In the genomic region with DNA sequence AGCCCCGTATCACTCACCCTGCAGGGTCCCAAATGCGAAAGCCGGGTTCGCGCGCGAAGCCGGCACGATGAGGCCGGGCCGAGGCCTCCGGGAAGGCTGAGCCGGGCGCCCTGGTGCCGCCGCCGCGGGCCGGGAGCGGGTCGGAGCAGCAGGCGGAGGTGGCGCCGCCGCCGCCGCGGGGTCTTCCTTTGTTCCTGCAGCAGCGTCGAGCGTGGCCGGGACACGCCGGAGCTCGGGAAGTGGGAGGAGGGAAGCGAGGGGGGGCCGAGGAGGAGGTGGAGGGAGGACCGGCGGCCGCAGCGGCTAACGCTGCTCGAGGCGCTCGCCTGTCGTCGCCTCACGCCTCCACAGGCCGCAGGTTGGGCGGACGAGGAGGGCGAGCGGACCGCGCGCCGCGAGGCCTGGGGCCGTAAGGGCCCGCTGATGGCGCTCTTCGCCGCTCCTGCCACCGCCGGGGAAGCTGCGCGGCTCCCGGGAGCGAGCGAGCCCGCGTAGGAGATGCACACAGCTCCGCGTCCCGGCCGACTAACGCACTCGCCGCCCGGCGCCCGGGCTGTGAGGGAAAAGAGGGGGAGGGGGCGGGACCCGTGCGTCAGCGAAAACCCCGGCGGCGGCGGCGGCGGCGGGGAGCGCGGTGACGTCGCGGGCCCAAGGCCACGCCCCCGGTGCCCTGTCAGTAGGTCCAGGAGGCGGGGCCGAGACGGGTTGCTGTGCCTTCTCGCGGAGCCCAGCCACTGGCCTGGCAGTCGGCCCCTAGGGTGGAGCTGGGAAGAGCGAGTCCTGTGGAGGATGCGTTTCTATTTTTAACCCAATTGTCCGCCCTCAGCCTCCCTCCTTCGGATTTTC, we compare ENCODE assay signal across 8 cellular contexts. TPM values are rescaled to one million over a fixed set of nuclear protein-coding genes. Genes with fewer than 3 reads are reported as not detected.
A peak's percentile ranks its signal among the peaks of the same experiment; 100 is the strongest.
DNase-seq lines count a peak whose midpoint lies in the region; ATAC-seq, FAIRE-seq and TF ChIP-seq lines count a peak whose summit lies in the region.

Gene ZFAND5, minus strand, starts transcription at position 530 of the 846 bp plus-strand sequence. CDS start 4,430 bp downstream, outside the sequence.

- H3K36me3 ChIP-seq in left ventricle myocardium inferior = peaks cover 9% of the 10 kb centered on the region

- no peaks in the 10 kb centered on the region for H3K27me3 ChIP-seq in left ventricle myocardium inferior (ENCODE audit: low read depth)

- TF ChIP-seq CTCF in left ventricle myocardium inferior (IDR thresholded peaks at IDR 0.05; ENCODE audit: borderline replicate concordance) (no peak), progenitor cell of endocrine pancreas (IDR thresholded peaks at IDR 0.05; ENCODE audit: unreplicated experiment) (peak; percentile 8)

- H3K9me3 Mint-ChIP-seq in progenitor cell of endocrine pancreas (ENCODE audit: low read depth) = no peaks in the 10 kb centered on the region

- peaks cover 36% of the 10 kb centered on the region for H3K4me1 Mint-ChIP-seq in progenitor cell of endocrine pancreas (ENCODE audit: low read depth)

- H3K4me3 Mint-ChIP-seq in progenitor cell of endocrine pancreas (ENCODE audit: low read depth) = peak within 1 kb of the TSS; percentile 89

- intact Hi-C loops in T-helper 1 cell treated with Interleukin-12 subunit alpha and Interleukin-12 subunit beta and Interleukin-4 antibody, amounts not matched to agents 30 ng/mL and 1 ng/mL, for 36 hours (cut with micrococcal nuclease) = loop anchor here (1.0 to 10.0 kb wide), 16 partner anchors 23 to 1950 kb away; partner anchors contain the start of genes ABHD17B, ANXA1, C9orf85 and CEMIP2
- intact Hi-C loops in left ventricle myocardium inferior (cut with micrococcal nuclease) = loop anchor here (10.0 kb wide), 1 partner anchor 210 kb away; no protein-coding TSS in a partner anchor

- H3K4me3 ChIP-seq in left ventricle myocardium inferior = peak within 1 kb of the TSS; percentile 86

- H3K27ac Mint-ChIP-seq in progenitor cell of endocrine pancreas = peak within 1 kb of the TSS; percentile 98

- TF ChIP-seq POLR2A in GM12892 (IDR thresholded peaks at IDR 0.05; ENCODE audit: low read depth, low read length) = peak; percentile 99

- H3K9me3 ChIP-seq in left ventricle myocardium inferior (replicated peaks) = no peaks in the 10 kb centered on the region

- no peaks in the 10 kb centered on the region for H3K27me3 Mint-ChIP-seq in progenitor cell of endocrine pancreas

- H3K36me3 Mint-ChIP-seq in progenitor cell of endocrine pancreas (ENCODE audit: insufficient read depth) = peaks cover 12% of the 10 kb centered on the region

- peaks cover 59% of the 10 kb centered on the region for H3K4me1 ChIP-seq in left ventricle myocardium inferior

- peak within 1 kb of the TSS; percentile 100 for H3K27ac ChIP-seq in left ventricle myocardium inferior (replicated peaks)

- peak; percentile 85 for DNase-seq in GM12892 (ENCODE audit: insufficient read length)
- peak; percentile 83 for DNase-seq in NCI-H1436 treated with DMSO at 0.1 percent for 48 hours (lab: John Stamatoyannopoulos, UW)
- DNase-seq in amniotic stem cell (lab: John Stamatoyannopoulos, UW) = peak; percentile 96
- peak; percentile 99 for DNase-seq in left ventricle myocardium inferior
- DNase-seq in progenitor cell of endocrine pancreas (ENCODE audit: low spot score, unreplicated experiment) = peak; percentile 85
- DNase-seq in ureter (ENCODE audit: low spot score) = peak; percentile 98

- peak; percentile 93 for FAIRE-seq in GM12892 (lab: Jason Lieb, UNC)

- ATAC-seq in HG02840 (IDR thresholded peaks at IDR 0.05; ENCODE audit: low FRiP score, unreplicated experiment) = peak; percentile 73

RNA-seq across cellular contexts. Expression of gene ZFAND5, which starts in this region (rescaled TPM):
- polyA plus RNA-seq in GM12892 (2012; ENCODE audit: missing spikeins) = 94.7 TPM
- 111 and 125 TPM in 2 replicates for total RNA-seq in T-helper 1 cell treated with Interleukin-12 subunit alpha and Interleukin-12 subunit beta and Interleukin-4 antibody, amounts not matched to agents 30 ng/mL and 1 ng/mL, for 36 hours
- total RNA-seq in left ventricle myocardium inferior (183 TPM), progenitor cell of endocrine pancreas (179 and 183 TPM in 2 replicates), ureter (282 TPM)

Comparison
In these comparisons a context has a peak if more than half of its experiments do, and no peak if none do; other contexts are left out.
1. Peak in every context shown above with its lines: DNase-seq, ATAC-seq, H3K4me3 ChIP-seq and H3K27ac ChIP-seq.